8 cellular contexts compared by ENCODE assay signal in genomic region chr4:110510955-110511544, GRCh38. TPM values are rescaled to one million over a fixed set of nuclear protein-coding genes. Genes with fewer than 3 reads are reported as not detected.
A peak's percentile ranks its signal among the peaks of the same experiment; 100 is the strongest.
DNase-seq lines count a peak whose midpoint lies in the region; ATAC-seq and TF ChIP-seq lines count a peak whose summit lies in the region.

No MANE protein-coding gene starts in this region.

- no peak overlapping the region for H3K27ac ChIP-seq in OCI-LY7 (ENCODE audit: low read depth, low read length, poor library complexity, severe bottlenecking)

- no peaks in the 10 kb centered on the region for H3K9me3 Mint-ChIP-seq in memory B cell

- no peaks in the 10 kb centered on the region for H4K20me1 ChIP-seq in OCI-LY7 (ENCODE audit: insufficient read depth, low read length)

- no TSS peak for BruUV-seq in OCI-LY7 (replicated peaks; lab: Mats Ljungman, UMichigan)

- CTCF ChIA-PET in OCI-LY7 (lab: Charles Lee; ENCODE audit: unreplicated experiment) = interaction anchor here (0.5 to 0.6 kb wide), 2 partner anchors 214 to 505 kb away, joined by 3 read pairs; no protein-coding TSS in a partner anchor

- ATAC-seq in GM18519 (IDR thresholded peaks at IDR 0.05; ENCODE audit: low FRiP score, unreplicated experiment) = peak; percentile 46
- peak; percentile 48 for ATAC-seq in memory B cell (ENCODE audit: low read depth)

- H3K4me3 Mint-ChIP-seq in memory B cell = no peak overlapping the region

- intact Hi-C loops in OCI-LY7 (cut with micrococcal nuclease; ENCODE audit: unreplicated experiment) = loop anchor here (2.0 to 10.0 kb wide), 2 partner anchors 196 to 316 kb away; partner anchors contain the start of gene ELOVL6

- no peaks in the 10 kb centered on the region for H3K79me2 ChIP-seq in OCI-LY7 (ENCODE audit: insufficient read depth, low read depth, low read length)

- no peak overlapping the region for H2AFZ ChIP-seq in OCI-LY7 (ENCODE audit: low read length)

- H3K36me3 Mint-ChIP-seq in memory B cell = no peaks in the 10 kb centered on the region

- no peak overlapping the region for H3K4me3 ChIP-seq in OCI-LY7 (ENCODE audit: low read depth, low read length, poor library complexity, severe bottlenecking)

- H3K27me3 Mint-ChIP-seq in memory B cell = no peaks in the 10 kb centered on the region

- no peaks in the 10 kb centered on the region for H3K9me2 ChIP-seq in OCI-LY7 (ENCODE audit: insufficient read depth, low read length)

- no peaks in the 10 kb centered on the region for H3K36me3 ChIP-seq in OCI-LY7 (ENCODE audit: insufficient read depth, low read length)

- no peaks in the 10 kb centered on the region for H3K9me3 ChIP-seq in OCI-LY7 (ENCODE audit: low read length)

- TF ChIP-seq CTCF in AG09319 (IDR thresholded peaks at IDR 0.05; ENCODE audit: low read depth, low read length) (peak; percentile 55), OCI-LY7 (conservative IDR thresholded peaks at IDR 0.05; ENCODE audit: low read length) (peak; percentile 92)

- peaks cover 8% of the 10 kb centered on the region for H3K4me1 ChIP-seq in OCI-LY7 (ENCODE audit: insufficient read depth, low read length, poor library complexity, severe bottlenecking)

- POLR2A ChIA-PET in OCI-LY7 (lab: Charles Lee) = interaction anchor here (0.8 kb wide), 1 partner anchor 953 kb away, joined by 6 read pairs; no protein-coding TSS in a partner anchor

- H3K27ac Mint-ChIP-seq in memory B cell = no peak overlapping the region

- DNase-seq in AG09319 (ENCODE audit: extremely low read depth, low read depth) = no peak
- peak; percentile 74 for DNase-seq in HT-29 (ENCODE audit: low spot score)
- peak; percentile 77 for DNase-seq in OCI-LY7 (ENCODE audit: low spot score)
- peak; percentile 58 to 66 for DNase-seq in dermis microvascular lymphatic vessel endothelial cell (ENCODE audit: low read depth in 2 of 2)
- peak in 1 of 2 donors; percentile 28 for DNase-seq in memory B cell (ENCODE audit: low spot score in 2 of 2)
- DNase-seq in effector CD4-positive, alpha-beta T cell = no peak
- no peak for DNase-seq in GOT3 (lab: John Stamatoyannopoulos, UW)

- H3K4me2 ChIP-seq in OCI-LY7 (ENCODE audit: low read length) = no peak overlapping the region

- peaks cover 4% of the 10 kb centered on the region for H3K4me1 Mint-ChIP-seq in memory B cell

RNA-seq across cellular contexts. Expression of gene ENPEP, which starts 35.1 kb away (rescaled TPM):
- 0.39 and 0.61 TPM in 2 replicates for total RNA-seq in HT-29 (2014; rRNA removed; shearing (Covaris generic))
- not detected in 2 replicates for total RNA-seq in OCI-LY7 (2014; rRNA removed; shearing (Covaris generic))
- total RNA-seq in OCI-LY7 (2022) (0.09 and 0.21 TPM in 2 replicates), dermis microvascular lymphatic vessel endothelial cell (under 0.01 TPM in 1 of 2 replicates, not detected in the other)

Comparison
In these comparisons a context has a peak if more than half of its experiments do, and no peak if none do; other contexts are left out.
1. DNase-seq: peak in HT-29 (single experiment), OCI-LY7 (single experiment) and dermis microvascular lymphatic vessel endothelial cell (2 of 2); none in AG09319 (single experiment), effector CD4-positive, alpha-beta T cell (single experiment) and GOT3 (single experiment).